ENCODE assay signal across 1 cellular context in genomic region chr2:28606986-28607441, GRCh38.
TF ChIP-seq lines count a peak whose summit lies in the region.

No MANE protein-coding gene starts in this region.

TF ChIP-seq in GM12878, 131 proteins besides CTCF, POLR2A, EP300 and RAD21 (continued from another document):
- TF ChIP-seq SKIL (IDR thresholded peaks at IDR 0.05; ENCODE audit: low read depth, poor library complexity, severe bottlenecking), result no peak
